In the genomic region with DNA sequence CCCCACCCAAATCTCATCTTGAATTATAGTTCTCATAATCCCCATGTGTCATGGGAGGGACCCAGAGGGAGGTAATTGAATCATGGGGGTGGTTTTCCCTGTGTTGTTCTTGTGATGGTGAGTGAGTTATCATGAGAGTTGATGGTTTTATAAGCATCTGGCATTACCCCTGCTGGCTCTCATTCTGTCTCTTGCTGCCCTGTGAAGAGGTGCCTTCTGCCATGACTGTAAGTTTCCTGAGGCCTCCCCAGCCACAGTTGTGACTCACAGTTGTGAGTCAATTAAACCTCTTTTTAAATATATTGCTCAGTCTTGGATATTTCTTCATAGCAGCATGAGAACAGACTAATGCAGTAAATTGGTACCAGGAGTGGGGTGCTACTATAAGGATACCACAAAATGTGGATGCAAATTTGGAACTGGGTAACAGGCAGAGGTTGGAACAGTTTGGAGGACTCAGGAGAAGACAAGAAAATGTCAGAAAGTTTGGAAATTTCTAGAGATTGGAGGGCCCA, we compare ENCODE assay signal across 7 cellular contexts. TPM values are rescaled to one million over a fixed set of nuclear protein-coding genes. Genes with fewer than 3 reads are reported as not detected.
"Had no signal": no experiment of that assay in that cellular context is flagged by ENCODE, and none has a peak within 500 bp of the region (broad histone marks: within the 10 kb centered on the region; RNA-seq: fewer than 3 reads in every experiment).

No MANE protein-coding gene starts in this region.

RNA-seq across cellular contexts. Expression of gene GYPE, which starts 46.2 kb away (rescaled TPM):
- total RNA-seq: dermis microvascular lymphatic vessel endothelial cell, endothelial cell of umbilical vein, esophagus mucosa, esophagus squamous epithelium, foreskin keratinocyte, glomerular endothelial cell, hepatocyte had no signal
- polyA plus RNA-seq: foreskin keratinocyte, hepatocyte had no signal
